Comparison of ENCODE assay signal across 7 cellular contexts in the genomic region with DNA sequence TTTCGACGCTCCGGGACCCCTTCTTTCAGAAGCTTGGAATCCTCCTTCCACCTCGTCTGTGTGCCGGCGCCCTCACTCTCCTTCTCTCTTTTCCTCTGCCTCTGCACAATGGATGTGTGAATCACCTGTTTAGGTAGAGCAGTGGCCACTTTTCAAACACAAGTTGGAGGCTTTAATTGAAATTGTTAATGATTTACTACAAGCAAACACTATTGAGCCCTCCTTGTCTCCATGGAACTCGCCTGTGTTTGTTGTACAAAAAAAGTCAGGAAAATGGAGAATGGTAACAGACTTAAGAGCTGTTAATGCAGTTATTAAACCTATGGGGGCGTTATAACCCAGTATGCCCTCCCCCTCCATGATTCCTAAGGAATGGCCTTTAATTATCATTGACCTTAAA.
A peak's percentile ranks its signal among the peaks of the same experiment; 100 is the strongest.
DNase-seq lines count a peak whose midpoint lies in the region; ATAC-seq, FAIRE-seq and TF ChIP-seq lines count a peak whose summit lies in the region.
"Not testable (repeated sequence)": the region's sequence is repeated elsewhere in the genome, so short reads cannot be mapped to it uniquely, and the experiment has no call there.

No MANE protein-coding gene starts in this region.

- not testable (repeated sequence) for TF ChIP-seq POLR2A in transverse colon (IDR thresholded peaks at IDR 0.05)

- DNase-seq in Calu3 = peak; percentile 32
- peak; percentile 23 for DNase-seq in SW480 (ENCODE audit: low spot score)
- not testable (repeated sequence) for DNase-seq in endodermal cell, lower lobe of right lung, transverse colon
- peak; percentile 26 for DNase-seq in left kidney (ENCODE audit: low read depth, low spot score)
- peak in 5 of 6 donors; percentile 19 to 42 (median 24) for DNase-seq in pancreas

- not testable (repeated sequence) for TF ChIP-seq CTCF in Calu3 (IDR thresholded peaks at IDR 0.05; ENCODE audit: unreplicated experiment); endodermal cell (conservative IDR thresholded peaks at IDR 0.05); lower lobe of right lung (IDR thresholded peaks at IDR 0.05); pancreas (IDR thresholded peaks at IDR 0.05); transverse colon (IDR thresholded peaks at IDR 0.05)

- H3K4me1 Mint-ChIP-seq in Calu3 (ENCODE audit: low read depth, unreplicated experiment) = peaks cover 47% of the 10 kb centered on the region
- peaks cover 16% of the 10 kb centered on the region for H3K4me1 Mint-ChIP-seq in endodermal cell

- TF ChIP-seq EP300 in transverse colon (IDR thresholded peaks at IDR 0.05; ENCODE audit: low read depth) = not testable (repeated sequence)

- H3K27me3 Mint-ChIP-seq in Calu3 (ENCODE audit: unreplicated experiment); endodermal cell (ENCODE audit: insufficient read depth): not testable (repeated sequence)

- not testable (repeated sequence) for H3K4me1 ChIP-seq in endodermal cell (ENCODE audit: control insufficient read depth, insufficient read depth, low read length); lower lobe of right lung; pancreas; transverse colon

- ATAC-seq in lower lobe of right lung (peak; percentile 63 to 88), pancreas (peak; percentile 87 to 98 (median 97))

- WGBS in endodermal cell (ENCODE audit: insufficient coverage in 1 of 2, insufficient read length in 1 of 2), 2 experiments = 91 to 100% methylated on average over 1 to 8 of the region's 8 CpGs
- 7 to 14% methylated on average over 8 of the region's 8 CpGs for WGBS in pancreas, 2 donors
- 27 to 56% methylated on average over 3 to 8 of the region's 8 CpGs for WGBS in transverse colon (ENCODE audit: low coverage in 1 of 2), 2 donors

- not testable (repeated sequence) for BruUV-seq in Calu3 (replicated peaks; lab: Mats Ljungman, UMichigan)

- H3K36me3 Mint-ChIP-seq in Calu3 (ENCODE audit: insufficient read depth, unreplicated experiment) = not testable (repeated sequence)
- H3K36me3 Mint-ChIP-seq in endodermal cell (ENCODE audit: low read depth) = peaks cover 16% of the 10 kb centered on the region

- H3K9me3 Mint-ChIP-seq in Calu3 (ENCODE audit: low read depth, unreplicated experiment) = not testable (repeated sequence)
- peaks cover 37% of the 10 kb centered on the region for H3K9me3 Mint-ChIP-seq in endodermal cell

- not testable (repeated sequence) for H3K27ac ChIP-seq in endodermal cell (ENCODE audit: low read depth, low read length); lower lobe of right lung
- H3K27ac ChIP-seq in pancreas (peak overlapping the region; percentile 31 to 79 (median 67)), transverse colon (peak overlapping the region in 3 of 4 donors; percentile 45 to 66 (median 59))

- not testable (repeated sequence) for H3K4me3 ChIP-seq in endodermal cell (ENCODE audit: low read length); lower lobe of right lung; transverse colon
- H3K4me3 ChIP-seq in pancreas = peak overlapping the region in 2 of 4 donors; percentile 11 to 32

- not testable (repeated sequence) for H3K9ac ChIP-seq in endodermal cell (ENCODE audit: extremely low read depth, low read length, poor library complexity, severe bottlenecking)

- H3K27me3 ChIP-seq in endodermal cell (ENCODE audit: control insufficient read depth, insufficient read depth, low read length, poor library complexity, severe bottlenecking); lower lobe of right lung (ENCODE audit: low read depth); pancreas; transverse colon: not testable (repeated sequence)

- intact Hi-C loops in Calu3 (cut with micrococcal nuclease; ENCODE audit: unreplicated experiment); lower lobe of right lung (cut with DNase I); pancreas (cut with DNase I); transverse colon (cut with DNase I; ENCODE audit: low total_unique reads): not testable (repeated sequence)

- in situ Hi-C loops in transverse colon (cut with MboI; ENCODE audit: low pct_ligation_motif_present in 1 of 4, low pct_unique_long_range_greater_than_20kb in 1 of 4, low sequenced_read_pairs in 3 of 4) = not testable (repeated sequence)

- H3K27ac Mint-ChIP-seq in Calu3 (ENCODE audit: unreplicated experiment) (peak overlapping the region; percentile 73), endodermal cell (peak overlapping the region; percentile 67)

- CTCF ChIA-PET in Calu3 (lab: Charles Lee) = interaction anchor here (1.1 kb wide), 1 partner anchor 14 kb away, joined by 3 read pairs; no protein-coding TSS in a partner anchor

- peak; percentile 87 for FAIRE-seq in pancreas (lab: Jason Lieb, UNC)

- not testable (repeated sequence) for H3K9me3 ChIP-seq in endodermal cell (ENCODE audit: control insufficient read depth, low read length); lower lobe of right lung; pancreas; transverse colon

- not testable (repeated sequence) for H3K36me3 ChIP-seq in endodermal cell (ENCODE audit: control insufficient read depth, insufficient read depth, low read length); lower lobe of right lung; pancreas; transverse colon

- H3K4me3 Mint-ChIP-seq in Calu3 (ENCODE audit: low read depth, unreplicated experiment) = peak overlapping the region; percentile 64
- H3K4me3 Mint-ChIP-seq in endodermal cell = not testable (repeated sequence)
